Comparison of ENCODE assay signal across 17 cellular contexts in the genomic region with DNA sequence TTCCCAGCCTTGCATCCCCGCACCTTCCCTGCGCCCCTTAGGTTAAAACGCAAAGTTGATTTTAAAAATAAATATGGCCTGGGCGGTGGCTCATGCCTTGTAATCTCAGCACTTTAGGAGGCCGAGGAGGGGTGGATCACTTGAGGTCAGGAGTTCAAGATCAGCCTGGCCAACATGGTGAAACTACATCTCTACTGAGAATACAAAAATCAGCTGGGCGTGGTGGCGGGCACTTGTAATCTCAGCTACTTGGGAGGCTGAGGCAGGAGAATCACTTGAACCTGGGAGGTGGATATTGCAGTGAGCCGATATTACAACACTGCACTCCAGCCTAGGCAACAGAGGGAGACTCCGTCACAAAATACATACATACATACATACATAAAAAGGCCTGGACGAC.
DNase-seq lines count a peak whose midpoint lies in the region; ATAC-seq and TF ChIP-seq lines count a peak whose summit lies in the region.
"Had no signal": no experiment of that assay in that cellular context is flagged by ENCODE, and none has a peak within 500 bp of the region (broad histone marks: within the 10 kb centered on the region; RNA-seq: fewer than 3 reads in every experiment).

No MANE protein-coding gene starts in this region.

- H3K36me3 ChIP-seq in BLaER1 (no peaks in the 10 kb centered on the region), PC-3 (ENCODE audit: low read depth, low read length) (no peaks in the 10 kb centered on the region), neuronal stem cell (replicated peaks in 1 of 2; ENCODE audit: control insufficient read depth in 2 of 2, insufficient read depth in 2 of 2, low read length in 2 of 2) (no peaks in the 10 kb centered on the region)

- peak; percentile 49 for DNase-seq in activated CD8-positive, alpha-beta memory T cell treated with anti-CD3 and anti-CD28 coated beads for 24 hours
- DNase-seq in activated CD8-positive, alpha-beta memory T cell treated with anti-CD3 and anti-CD28 coated beads, Interleukin-2, amount 50 U/mL, for 4 hours, result no peak
- DNase-seq in PC-3 (no peak), ecto neural progenitor cell (ENCODE audit: low spot score) (peak; percentile 32), NCI-H2081 (lab: John Stamatoyannopoulos, UW) (no peak), neuronal stem cell (ENCODE audit: low spot score) (no peak)
- DNase-seq: Caco-2; Calu3; CD4-positive, alpha-beta memory T cell; CD4-positive, CD25-positive, alpha-beta regulatory T cell; CD8-positive, alpha-beta memory T cell; DMS79 treated with DMSO at 0.1 percent for 48 hours; GF-D8 had no signal

- H3K18ac ChIP-seq in neuronal stem cell (ENCODE audit: low read length), result no peak overlapping the region

- H3K27me3 ChIP-seq in BLaER1 (no peaks in the 10 kb centered on the region), PC-3 (ENCODE audit: low read length) (no peaks in the 10 kb centered on the region), neuronal stem cell (ENCODE audit: control insufficient read depth in 3 of 3, insufficient read depth in 3 of 3, low read depth in 1 of 3, low read length in 3 of 3) (peaks cover 0 to 13% (median 0%) of the 10 kb centered on the region in 3 experiments)

- H2AFZ ChIP-seq in PC-3 (ENCODE audit: low read length) (peak overlapping the region; percentile 88; the same call in 1 of the 2 replicates), neuronal stem cell (ENCODE audit: low read length) (no peak overlapping the region)

- no peak overlapping the region for H2AK5ac ChIP-seq in neuronal stem cell (ENCODE audit: low read depth, low read length)

- CTCF ChIA-PET in PC-3 (lab: Charles Lee), result interaction anchor here (0.5 to 1.0 kb wide), 6 partner anchors 10 to 264 kb away, joined by 3 to 17 read pairs (median 7); no protein-coding TSS in a partner anchor

- no peak overlapping the region for H2BK12ac ChIP-seq in neuronal stem cell (ENCODE audit: low read length)

- no peak overlapping the region for H3K14ac ChIP-seq in neuronal stem cell (ENCODE audit: low read length)

- no CpG with 5 or more reads among the region's 10 CpGs for WGBS in neuronal stem cell (ENCODE audit: extremely low coverage in 2 of 2, insufficient read length in 2 of 2, insufficient replicate concordance in 1 of 2), 2 donors

- H2BK120ac ChIP-seq in neuronal stem cell (ENCODE audit: low read depth, low read length), result no peak overlapping the region

- H3K4me2 ChIP-seq in BLaER1 (peak overlapping the region; percentile 71; the same call in 1 of the 2 replicates), PC-3 (ENCODE audit: low read length) (no peak overlapping the region), neuronal stem cell (ENCODE audit: insufficient read depth, low read length, poor library complexity, severe bottlenecking) (no peak overlapping the region)

- no TSS peak for BruUV-seq in PC-3 (replicated peaks; lab: Mats Ljungman, UMichigan)

- H3K4ac ChIP-seq in neuronal stem cell (ENCODE audit: low read length), result no peak overlapping the region

- intact Hi-C loops in PC-3 (cut with micrococcal nuclease), result loop anchor here (1.0 to 5.0 kb wide), 5 partner anchors 33 to 251 kb away; no protein-coding TSS in a partner anchor

- no peak overlapping the region for H2BK5ac ChIP-seq in neuronal stem cell (ENCODE audit: low read length)

- H3F3A ChIP-seq in PC-3 (ENCODE audit: low read length, unreplicated experiment), result no peaks in the 10 kb centered on the region

- H3K27ac ChIP-seq in BLaER1 (no peak overlapping the region), PC-3 (ENCODE audit: low read length) (no peak overlapping the region), neuronal stem cell (replicated peaks; ENCODE audit: low read length) (no peak overlapping the region)
- H3K27ac ChIP-seq: 22Rv1, A549 had no signal

- ATAC-seq in PC-3 (no peak), GM18517 (IDR thresholded peaks at IDR 0.05; ENCODE audit: unreplicated experiment) (no peak)

- no peaks in the 10 kb centered on the region for H3K79me1 ChIP-seq in neuronal stem cell (ENCODE audit: low read depth, low read length)

- no peak overlapping the region for H4K91ac ChIP-seq in neuronal stem cell (ENCODE audit: low read depth, low read length, poor library complexity)

- POLR2A ChIA-PET in PC-3 (lab: Charles Lee; ENCODE audit: unreplicated experiment), result no interaction called here

- H3K4me1 ChIP-seq in BLaER1 (peaks cover 23% of the 10 kb centered on the region), PC-3 (ENCODE audit: insufficient read depth, low read length) (peaks cover 5% of the 10 kb centered on the region), neuronal stem cell (ENCODE audit: control insufficient read depth in 2 of 2, insufficient read depth in 1 of 2, low read depth in 1 of 2, low read length in 2 of 2) (peaks cover 0 to 2% of the 10 kb centered on the region in 2 donors)

- no peak for TF ChIP-seq CTCF in PC-3 (conservative IDR thresholded peaks at IDR 0.05; ENCODE audit: low read depth, low read length)

- H4K8ac ChIP-seq in neuronal stem cell (ENCODE audit: low read depth, low read length), result no peak overlapping the region

- no peak overlapping the region for H3K23ac ChIP-seq in neuronal stem cell (ENCODE audit: low read depth, low read length, poor library complexity)

- H3K4me3 ChIP-seq in BLaER1, result no peak overlapping the region
- no peak overlapping the region for H3K4me3 ChIP-seq in PC-3 (ENCODE audit: low read length)
- no peak overlapping the region for H3K4me3 ChIP-seq in neuronal stem cell (ENCODE audit: low read length in 2 of 2)
- H3K4me3 ChIP-seq: A549 had no signal

- no peaks in the 10 kb centered on the region for H3K9me3 ChIP-seq in BLaER1
- H3K9me3 ChIP-seq in PC-3 (ENCODE audit: low read length), result no peaks in the 10 kb centered on the region
- H3K9me3 ChIP-seq in neuronal stem cell (replicated peaks in 1 of 2; ENCODE audit: control insufficient read depth in 2 of 2, insufficient read depth in 1 of 2, low read depth in 1 of 2, low read length in 2 of 2), result no peaks in the 10 kb centered on the region
- H3K9me3 ChIP-seq: A549, Caco-2 had no signal

- no peaks in the 10 kb centered on the region for H3K9me2 ChIP-seq in PC-3 (replicated peaks; ENCODE audit: low read length)

- H3K79me2 ChIP-seq in PC-3 (ENCODE audit: low read length), result no peaks in the 10 kb centered on the region

- H4K20me1 ChIP-seq in BLaER1 (no peaks in the 10 kb centered on the region), PC-3 (ENCODE audit: low read length) (no peaks in the 10 kb centered on the region)

- H3K9ac ChIP-seq in BLaER1 (no peak overlapping the region), PC-3 (ENCODE audit: low read length) (no peak overlapping the region), neuronal stem cell (ENCODE audit: low read depth, low read length, poor library complexity) (no peak overlapping the region)

- H2BK15ac ChIP-seq in neuronal stem cell (ENCODE audit: low read length), result no peak overlapping the region

Comparison
In these comparisons a context has a peak if more than half of its experiments do, and no peak if none do; other contexts are left out.
1. DNase-seq: peak in activated CD8-positive, alpha-beta memory T cell treated with anti-CD3 and anti-CD28 coated beads for 24 hours (single experiment) and ecto neural progenitor cell (single experiment); none in activated CD8-positive, alpha-beta memory T cell treated with anti-CD3 and anti-CD28 coated beads, Interleukin-2, amount 50 U/mL, for 4 hours (single experiment), PC-3 (single experiment), NCI-H2081 (0 of 2) and neuronal stem cell (single experiment).